35 cellular contexts compared by ENCODE assay signal in genomic region chr10:21899736-21900135, GRCh38.
"Had no signal": no experiment of that assay in that cellular context is flagged by ENCODE, and none has a peak within 500 bp of the region (broad histone marks: within the 10 kb centered on the region; RNA-seq: fewer than 3 reads in every experiment).

No MANE protein-coding gene starts in this region.

- H3K4me3 ChIP-seq: MG63 had no signal

- H3K9me3 ChIP-seq: MG63 had no signal

- DNase-seq: Karpas-422, Kasumi-1, MG63, MM.1S, MV-4-11, NCI-H1048, NCI-H1092, NCI-H1092 treated with DMSO at 0.1 percent for 48 hours, NCI-H1105, NCI-H1105 treated with DMSO at 0.1 percent for 48 hours, NCI-H1417, NCI-H1417 treated with DMSO at 0.1 percent for 48 hours, NCI-H1436, NCI-H1436 treated with DMSO at 0.1 percent for 48 hours, NCI-H146, NCI-H1694, NCI-H1694 treated with DMSO at 0.1 percent for 48 hours, NCI-H187, NCI-H187 treated with DMSO at 0.1 percent for 48 hours, NCI-H1930, NCI-H2029, NCI-H2029 treated with DMSO at 0.1 percent for 48 hours, NCI-H2081, NCI-H2081 treated with DMSO at 0.1 percent for 48 hours, NCI-H2107, NCI-H2171, NCI-H2171 treated with DMSO at 0.1 percent for 48 hours, NCI-H2227 treated with DMSO at 0.1 percent for 48 hours, NCI-H226, NCI-H345, NCI-H446, NCI-H446 treated with DMSO at 0.1 percent for 48 hours, NCI-H510A, NCI-H510A treated with DMSO at 0.1 percent for 48 hours, NCI-H524 had no signal

- H3K27me3 ChIP-seq: MG63 had no signal
